In the genomic region with DNA sequence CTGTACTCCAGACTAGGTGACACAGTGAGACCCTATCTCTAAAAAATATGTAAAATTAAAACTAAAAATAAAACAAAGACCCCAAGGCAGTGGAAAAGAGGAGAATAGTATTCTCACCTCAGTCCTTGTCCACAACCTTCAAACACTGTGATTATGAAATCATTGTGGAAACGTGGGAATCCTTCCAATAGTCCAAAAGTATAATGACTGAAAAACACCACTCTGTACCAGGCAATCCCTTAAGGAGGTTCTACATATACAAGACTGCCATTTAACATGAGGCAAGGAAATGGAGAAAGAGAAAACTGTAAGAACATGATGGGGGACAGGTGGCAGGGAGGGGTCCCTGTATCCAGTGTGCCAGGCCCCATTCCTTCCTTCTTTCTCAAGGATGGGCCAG, we compare ENCODE assay signal across 18 cellular contexts.
DNase-seq lines count a peak whose midpoint lies in the region; ATAC-seq and TF ChIP-seq lines count a peak whose summit lies in the region.
"Had no signal": no experiment of that assay in that cellular context is flagged by ENCODE, and none has a peak within 500 bp of the region (broad histone marks: within the 10 kb centered on the region; RNA-seq: fewer than 3 reads in every experiment).

No MANE protein-coding gene starts in this region.

- CTCF ChIA-PET in CD8-positive, alpha-beta T cell (lab: Charles Lee) = no interaction called here

- no peak overlapping the region for H3K4me3 Mint-ChIP-seq in CD8-positive, alpha-beta T cell
- H3K4me3 Mint-ChIP-seq: CD4-positive, alpha-beta T cell had no signal

- H3K36me3 Mint-ChIP-seq in CD8-positive, alpha-beta T cell = peaks cover 25% of the 10 kb centered on the region

- H2AFZ ChIP-seq in fibroblast of lung (ENCODE audit: low read length) = no peak overlapping the region

- POLR2A ChIA-PET in CD8-positive, alpha-beta T cell (lab: Charles Lee) = no interaction called here

- peaks cover 14% of the 10 kb centered on the region for H3K4me1 ChIP-seq in fibroblast of lung (ENCODE audit: control insufficient read depth, extremely low read depth, insufficient read depth, low read length)
- H3K4me1 ChIP-seq in skeletal muscle tissue (ENCODE audit: control insufficient read depth in 3 of 3, insufficient read depth in 3 of 3, low read length in 3 of 3) = peaks cover 17 to 33% (median 24%) of the 10 kb centered on the region in 3 donors
- H3K4me1 ChIP-seq in CD8-positive, alpha-beta T cell (ENCODE audit: insufficient read depth, low read length) = no peaks in the 10 kb centered on the region

- H3K27ac Mint-ChIP-seq in CD8-positive, alpha-beta T cell = no peak overlapping the region
- H3K27ac Mint-ChIP-seq: CD4-positive, alpha-beta T cell had no signal

- no peak overlapping the region for H3K4me3 ChIP-seq in fibroblast of lung (replicated peaks in 1 of 4; ENCODE audit: control extremely low read depth in 1 of 4, insufficient read depth in 1 of 4, low read depth in 3 of 4, low read length in 4 of 4)
- H3K4me3 ChIP-seq in skeletal muscle tissue (ENCODE audit: low read length in 3 of 3) = no peak overlapping the region
- H3K4me3 ChIP-seq in CD8-positive, alpha-beta T cell (ENCODE audit: low read depth, low read length) = no peak overlapping the region

- H3K36me3 ChIP-seq in fibroblast of lung (ENCODE audit: control insufficient read depth, insufficient read depth, low read length) (no peaks in the 10 kb centered on the region), skeletal muscle tissue (ENCODE audit: control insufficient read depth in 3 of 3, insufficient read depth in 3 of 3, low read length in 3 of 3) (no peaks in the 10 kb centered on the region)
- no peaks in the 10 kb centered on the region for H3K36me3 ChIP-seq in CD8-positive, alpha-beta T cell (ENCODE audit: insufficient read depth, low read length)
- H3K36me3 ChIP-seq: BE2C had no signal

- intact Hi-C loops in left ventricle myocardium superior (cut with micrococcal nuclease) = no loop called here
- intact Hi-C loops in CD8-positive, alpha-beta T cell (cut with DNase I, micrococcal nuclease) = no loop called here

- H3K27ac ChIP-seq in fibroblast of lung (ENCODE audit: insufficient read depth, low read length) (peak overlapping the region; percentile 32), skeletal muscle tissue (ENCODE audit: low read depth, low read length) (peak overlapping the region; percentile 73)
- H3K27ac ChIP-seq in CD8-positive, alpha-beta T cell (ENCODE audit: low read depth, low read length) = no peak overlapping the region

- no peak overlapping the region for H3K9ac ChIP-seq in fibroblast of lung (ENCODE audit: insufficient read depth, low read length)
- no peak overlapping the region for H3K9ac ChIP-seq in skeletal muscle tissue (ENCODE audit: low read depth in 1 of 3, low read length in 3 of 3)

- ATAC-seq in left ventricle myocardium superior = peak; percentile 64
- no peak for ATAC-seq in CD8-positive, alpha-beta T cell

- H3K27me3 ChIP-seq in fibroblast of lung (ENCODE audit: control insufficient read depth, insufficient read depth, low read length) = no peaks in the 10 kb centered on the region
- H3K27me3 ChIP-seq in skeletal muscle tissue (ENCODE audit: control insufficient read depth in 3 of 3, insufficient read depth in 3 of 3, low read length in 3 of 3) = no peaks in the 10 kb centered on the region
- H3K27me3 ChIP-seq in CD8-positive, alpha-beta T cell (ENCODE audit: insufficient read depth, low read length) = no peaks in the 10 kb centered on the region
- H3K27me3 ChIP-seq: BE2C had no signal

- H3K9me3 ChIP-seq in fibroblast of lung (ENCODE audit: control insufficient read depth, insufficient read depth, low read depth, low read length) (no peaks in the 10 kb centered on the region), skeletal muscle tissue (ENCODE audit: control insufficient read depth in 3 of 3, low read length in 3 of 3) (no peaks in the 10 kb centered on the region)
- H3K9me3 ChIP-seq in CD8-positive, alpha-beta T cell (ENCODE audit: low read length) = no peaks in the 10 kb centered on the region
- H3K9me3 ChIP-seq: BE2C had no signal

- H4K20me1 ChIP-seq in fibroblast of lung (ENCODE audit: control insufficient read depth, extremely low read depth, insufficient read depth, low read length) = no peaks in the 10 kb centered on the region

- peaks cover 9% of the 10 kb centered on the region for H3K4me1 Mint-ChIP-seq in CD8-positive, alpha-beta T cell (ENCODE audit: low read depth)

- H3K4me2 ChIP-seq in fibroblast of lung (ENCODE audit: extremely low read depth, insufficient read depth, low read length) = no peak overlapping the region

- DNase-seq in fibroblast of lung (ENCODE audit: low read depth in 2 of 2) = peak in 1 of 2 donors; percentile 27
- no peak for DNase-seq in left ventricle myocardium superior
- DNase-seq in myocyte (ENCODE audit: low read depth) = peak; percentile 15
- no peak for DNase-seq in GM19238 (ENCODE audit: insufficient read length, low spot score)
- no peak for DNase-seq in CD8-positive, alpha-beta T cell
- DNase-seq in NCI-H345 treated with DMSO at 0.1 percent for 48 hours (lab: John Stamatoyannopoulos, UW; ENCODE audit: unreplicated experiment) = no peak
- DNase-seq: BE2C; Calu3; CD4-positive, alpha-beta T cell; DMS53; H7; Karpas-422; MM.1S; NCI-H1092 treated with DMSO at 0.1 percent for 48 hours; NCI-H2227 treated with DMSO at 0.1 percent for 48 hours; NCI-H526 treated with DMSO at 0.1 percent for 48 hours; NK-92 treated with Interleukin-12 subunit alpha and Interleukin-12 subunit beta, amount 100 ng/mL, for 24 hours had no signal

- H3K79me2 ChIP-seq in fibroblast of lung (ENCODE audit: control insufficient read depth, insufficient read depth, low read length) = peaks cover 2% of the 10 kb centered on the region

- no peaks in the 10 kb centered on the region for H3K27me3 Mint-ChIP-seq in CD8-positive, alpha-beta T cell (ENCODE audit: low read depth)
- H3K27me3 Mint-ChIP-seq: CD4-positive, alpha-beta T cell had no signal

- H3K9me3 Mint-ChIP-seq in CD8-positive, alpha-beta T cell = no peaks in the 10 kb centered on the region
- H3K9me3 Mint-ChIP-seq: CD4-positive, alpha-beta T cell had no signal

- TF ChIP-seq CTCF in fibroblast of lung (conservative IDR thresholded peaks at IDR 0.05 in 1 of 2, IDR thresholded peaks at IDR 0.05 in 1 of 2; ENCODE audit: low read depth in 1 of 2, low read length in 2 of 2) = no peak
- TF ChIP-seq CTCF in CD8-positive, alpha-beta T cell (IDR thresholded peaks at IDR 0.05) = no peak
